In genomic region chr1:29235955-29236742, GRCh38 we compare ENCODE assay signal across 8 cellular contexts. TPM values are rescaled to one million over a fixed set of nuclear protein-coding genes. Genes with fewer than 3 reads are reported as not detected.
DNase-seq lines count a peak whose midpoint lies in the region; ATAC-seq and TF ChIP-seq lines count a peak whose summit lies in the region.

Gene PTPRU (plus strand): TSS chr1:29236522. CDS start chr1:29236645, 123 bp downstream.

- H3K4me3 ChIP-seq in ovary (peak within 1 kb of the TSS; percentile 58), thymus (ENCODE audit: low read length) (peak within 1 kb of the TSS; percentile 51)

- intact Hi-C loops in Right ventricle myocardium inferior (cut with DNase I) (loop anchor here (2.0 to 10.0 kb wide), 5 partner anchors 466 to 1145 kb away; no protein-coding TSS in a partner anchor), ovary (cut with DNase I) (loop anchor here (2.0 to 10.0 kb wide), 7 partner anchors 849 to 1549 kb away; no protein-coding TSS in a partner anchor)

- 3 to 5% (median 5%) methylated on average over 43 to 89 of the region's 89 CpGs for WGBS in ovary, 3 donors
- WGBS in thymus, result 6% methylated on average over 89 of the region's 89 CpGs

- H3K27me3 Mint-ChIP-seq in activated naive CD4-positive, alpha-beta T cell treated with anti-CD3 and anti-CD28 coated beads, Interleukin-2, amount 50 U/mL, for 24 hours, result peaks cover 33% of the 10 kb centered on the region

- no peaks in the 10 kb centered on the region for H3K9me3 ChIP-seq in ovary
- H3K9me3 ChIP-seq in thymus (ENCODE audit: control insufficient read depth), result peaks cover 2% of the 10 kb centered on the region

- H3K36me3 Mint-ChIP-seq in activated naive CD4-positive, alpha-beta T cell treated with anti-CD3 and anti-CD28 coated beads, Interleukin-2, amount 50 U/mL, for 24 hours, result no peaks in the 10 kb centered on the region

- peak within 1 kb of the TSS; percentile 83 for H3K4me3 Mint-ChIP-seq in activated naive CD4-positive, alpha-beta T cell treated with anti-CD3 and anti-CD28 coated beads, Interleukin-2, amount 50 U/mL, for 24 hours

- H3K4me1 ChIP-seq in ovary (ENCODE audit: insufficient read depth), result peaks cover 6% of the 10 kb centered on the region
- H3K4me1 ChIP-seq in thymus (ENCODE audit: control insufficient read depth, insufficient read depth, low read length), result peaks cover 9% of the 10 kb centered on the region

- H3K27me3 ChIP-seq in ovary, result no peaks in the 10 kb centered on the region
- H3K27me3 ChIP-seq in thymus (ENCODE audit: control insufficient read depth, insufficient read depth), result peaks cover 40% of the 10 kb centered on the region

- peak; percentile 30 to 99 (median 98) for TF ChIP-seq CTCF in ovary (IDR thresholded peaks at IDR 0.05)

- no peak for TF ChIP-seq EP300 in ovary (IDR thresholded peaks at IDR 0.05)

- peak within 1 kb of the TSS; percentile 55 to 60 for H3K27ac ChIP-seq in ovary
- H3K27ac ChIP-seq in thymus (ENCODE audit: low read depth), result no peak within 1 kb of the TSS

- H3K4me1 Mint-ChIP-seq in activated naive CD4-positive, alpha-beta T cell treated with anti-CD3 and anti-CD28 coated beads, Interleukin-2, amount 50 U/mL, for 24 hours, result peaks cover 22% of the 10 kb centered on the region

- peak; percentile 53 for TF ChIP-seq POLR2A in ovary (IDR thresholded peaks at IDR 0.05)

- H3K9me3 Mint-ChIP-seq in activated naive CD4-positive, alpha-beta T cell treated with anti-CD3 and anti-CD28 coated beads, Interleukin-2, amount 50 U/mL, for 24 hours, result no peaks in the 10 kb centered on the region

- in situ Hi-C loops in KBM-7 (cut with MboI; ENCODE audit: low pct_unique_long_range_greater_than_20kb, low sequenced_read_pairs), result loop anchor here (25.0 kb wide), 2 partner anchors 876 to 1476 kb away; partner anchors contain the start of gene MATN1

- DNase-seq in CD1c-positive myeloid dendritic cell (ENCODE audit: extremely low spot score) (peak; percentile 87), KBM-7 (peak; percentile 78), Right ventricle myocardium inferior (ENCODE audit: missing footprints) (peak; percentile 90), ovary (peak; percentile 76 to 92 (median 86))

- peak; percentile 77 for ATAC-seq in GM19463 (IDR thresholded peaks at IDR 0.05; ENCODE audit: unreplicated experiment)
- ATAC-seq in SK-N-SH treated with all-trans-retinoic acid at 6 μM for 48 hours, result peak; percentile 87
- ATAC-seq in Right ventricle myocardium inferior, result peak; percentile 84

- H3K36me3 ChIP-seq in ovary (no peaks in the 10 kb centered on the region), thymus (ENCODE audit: control insufficient read depth, insufficient read depth) (no peaks in the 10 kb centered on the region)

- H3K27ac Mint-ChIP-seq in activated naive CD4-positive, alpha-beta T cell treated with anti-CD3 and anti-CD28 coated beads, Interleukin-2, amount 50 U/mL, for 24 hours, result peak within 1 kb of the TSS; percentile 10

TF ChIP-seq in SK-N-SH treated with all-trans-retinoic acid at 6 μM for 48 hours, 23 proteins besides CTCF, POLR2A, EP300 and RAD21:
- TF ChIP-seq OSR1 (CRISPR knock-in tag; IDR thresholded peaks at IDR 0.05) (no peak), ZC3H10 (CRISPR knock-in tag; IDR thresholded peaks at IDR 0.05) (0 out of 2 replicates have a peak, but pooled peaks have one; percentile 40)

RNA-seq across cellular contexts. Expression of gene PTPRU, which starts in this region (rescaled TPM):
- total RNA-seq in Right ventricle myocardium inferior, result 23.5 TPM
- 10 to 100 TPM; 19.5 to 45.2 (median 35.2) TPM for total RNA-seq in ovary
- polyA plus RNA-seq in ovary, result 10 to 100 TPM in 1 of 2 donors, 1 to 10 TPM in 1; 2.9 to 16.2 TPM
- 6.3 TPM for polyA plus RNA-seq in thymus
